ENCODE assay signal across 32 cellular contexts in the genomic region with DNA sequence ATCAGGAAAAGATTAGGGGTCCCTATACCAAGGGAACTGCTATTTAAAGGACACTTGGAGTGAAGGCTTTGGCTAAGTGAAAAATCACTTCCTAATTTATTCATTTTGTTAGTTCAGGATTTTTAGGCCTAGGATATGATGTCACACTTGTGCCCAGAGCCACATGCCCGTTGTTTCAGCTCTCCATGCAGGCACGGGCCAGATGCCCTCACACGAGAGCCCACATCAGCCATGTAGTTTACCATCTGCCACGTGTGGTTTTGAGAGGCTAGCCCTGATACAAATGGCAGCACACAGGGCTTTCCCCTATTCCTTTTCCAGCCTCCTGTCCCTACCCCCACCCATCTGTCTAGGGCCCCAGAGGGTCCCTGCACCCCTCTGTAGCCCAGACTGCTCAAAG. TPM values are rescaled to one million over a fixed set of nuclear protein-coding genes. Genes with fewer than 3 reads are reported as not detected.
A peak's percentile ranks its signal among the peaks of the same experiment; 100 is the strongest.
DNase-seq lines count a peak whose midpoint lies in the region; ATAC-seq and TF ChIP-seq lines count a peak whose summit lies in the region.
"Had no signal": no experiment of that assay in that cellular context is flagged by ENCODE, and none has a peak within 500 bp of the region (broad histone marks: within the 10 kb centered on the region; RNA-seq: fewer than 3 reads in every experiment).

No MANE protein-coding gene starts in this region.

- ATAC-seq in sciatic nerve = peak; percentile 29
- ATAC-seq in HG03460 (IDR thresholded peaks at IDR 0.05; ENCODE audit: unreplicated experiment) = no peak
- no peak for ATAC-seq in HG02870 (IDR thresholded peaks at IDR 0.05; ENCODE audit: unreplicated experiment)
- ATAC-seq: esophagus mucosa, GM12878, upper lobe of right lung had no signal

- no peak for TF ChIP-seq CTCF in left ventricle myocardium inferior (IDR thresholded peaks at IDR 0.05; ENCODE audit: borderline replicate concordance)
- no peak for TF ChIP-seq CTCF in uterus (IDR thresholded peaks at IDR 0.05)

- no peak for TF ChIP-seq POLR2A in uterus (IDR thresholded peaks at IDR 0.05)

- H3K27ac ChIP-seq in adipose tissue (ENCODE audit: low read depth, low read length) = peak overlapping the region; percentile 24
- peak overlapping the region; percentile 30 for H3K27ac ChIP-seq in left ventricle myocardium inferior (replicated peaks)
- H3K27ac ChIP-seq in uterus = no peak overlapping the region
- H3K27ac ChIP-seq: C4-2B, SJSA1, upper lobe of right lung had no signal

- H3K4me3 ChIP-seq in left ventricle myocardium inferior (no peak overlapping the region), uterus (no peak overlapping the region)
- H3K4me3 ChIP-seq: GM12878, Peyer's patch, SJSA1, spleen, upper lobe of right lung had no signal

- WGBS in adipose tissue, 3 donors = 66 to 82% (median 77%) methylated on average over 4 of the region's 4 CpGs

- DNase-seq in DMS 273 treated with DMSO at 0.1 percent for 48 hours (lab: John Stamatoyannopoulos, UW) (peak; percentile 15), left ventricle myocardium inferior (no peak), sciatic nerve (ENCODE audit: low spot score) (no peak), NCI-H82 (lab: John Stamatoyannopoulos, UW) (no peak), uterus (no peak)
- DNase-seq: activated CD4-positive, CD25-positive, alpha-beta regulatory T cell; activated naive CD4-positive, alpha-beta T cell treated with Interleukin-2 at 50 U/mL for 16 hours; amniotic stem cell; cortex of kidney; EL; endodermal cell; foreskin melanocyte; IMR-90; naive B cell; NCI-H1048; NCI-H1930; Peyer's patch; spleen; stimulated activated CD4-positive, alpha-beta T cell treated with anti-CD3 and anti-CD28 coated beads, Interleukin-2, amount 100 ng/mL, for 48 hours; T-helper 1 cell; upper lobe of right lung had no signal

- peaks cover 100% of the 10 kb centered on the region for H3K36me3 ChIP-seq in left ventricle myocardium inferior
- H3K36me3 ChIP-seq in uterus = no peaks in the 10 kb centered on the region

- H3K9me3 ChIP-seq in left ventricle myocardium inferior (replicated peaks) (no peaks in the 10 kb centered on the region), uterus (no peaks in the 10 kb centered on the region)
- H3K9me3 ChIP-seq: Peyer's patch, SJSA1, spleen, upper lobe of right lung had no signal

- H3K27me3 ChIP-seq in left ventricle myocardium inferior (ENCODE audit: low read depth) (no peaks in the 10 kb centered on the region), uterus (no peaks in the 10 kb centered on the region)
- H3K27me3 ChIP-seq: Peyer's patch, SJSA1, upper lobe of right lung had no signal

- peaks cover 20% of the 10 kb centered on the region for H3K4me1 ChIP-seq in left ventricle myocardium inferior
- H3K4me1 ChIP-seq in uterus = no peaks in the 10 kb centered on the region
- H3K4me1 ChIP-seq: Peyer's patch had no signal

- intact Hi-C loops in left ventricle myocardium inferior (cut with micrococcal nuclease) (no loop called here), sciatic nerve (cut with DNase I) (no loop called here), uterus (cut with DNase I; ENCODE audit: low total_unique reads) (no loop called here)

RNA-seq across cellular contexts. Expression of a gene that starts 11.9 kb away (rescaled TPM):
- polyA plus RNA-seq in adipose tissue = not detected
- total RNA-seq in left ventricle myocardium inferior (not detected), sciatic nerve (not detected), uterus (not detected)
- total RNA-seq: endodermal cell, esophagus mucosa, GM12878, IMR-90, osteocyte, Peyer's patch, renal cortical epithelial cell, SJSA1, spleen, subcutaneous adipose tissue, upper lobe of right lung had no signal
- polyA plus RNA-seq: AG04450, GM12878, IMR-90, spleen had no signal

RNA-seq across cellular contexts. Expression of a gene that starts 31.1 kb away (rescaled TPM):
- 100 to 1,000 TPM in 2 of 3 donors, 10 to 100 TPM in 1; 28.1 to 414 (median 116) TPM for polyA plus RNA-seq in adipose tissue
- 61.0 TPM for total RNA-seq in left ventricle myocardium inferior
- total RNA-seq in sciatic nerve = 760 TPM
- 100 to 1,000 TPM; 164 to 507 (median 318) TPM for total RNA-seq in uterus

RNA-seq across cellular contexts. Expression of a gene that starts 48.2 kb away (rescaled TPM):
- polyA plus RNA-seq in adipose tissue = 100 to 1,000 TPM in 2 of 3 donors, 10 to 100 TPM in 1; 57.2 to 170 (median 120) TPM
- 46.2 TPM for total RNA-seq in left ventricle myocardium inferior
- total RNA-seq in sciatic nerve = 187 TPM
- total RNA-seq in uterus = 100 to 1,000 TPM in 2 of 4 donors, 10 to 100 TPM in 2; 62.5 to 242 (median 94.3) TPM

RNA-seq across cellular contexts. Expression of a gene that starts 57.3 kb away (rescaled TPM):
- polyA plus RNA-seq in adipose tissue = 1 to 10 TPM; 2.0 to 4.5 (median 3.4) TPM
- total RNA-seq in left ventricle myocardium inferior (0.44 TPM), sciatic nerve (0.27 TPM), uterus (1 to 10 TPM in 1 of 4 donors, not detected in 3; 6.3 TPM)
- total RNA-seq: Peyer's patch, subcutaneous adipose tissue, upper lobe of right lung had no signal

Comparison
In these comparisons a context has a peak if more than half of its experiments do, and no peak if none do; other contexts are left out.
1. H3K27ac ChIP-seq: peak in adipose tissue (single experiment) and left ventricle myocardium inferior (single experiment); none in uterus (0 of 2).